Comparison of ENCODE assay signal across 1 cellular context in genomic region chr2:188966728-188967127, GRCh38.
TF ChIP-seq lines count a peak whose summit lies in the region.

No MANE protein-coding gene starts in this region.

TF ChIP-seq in IMR-90, 13 proteins besides CTCF, POLR2A, EP300 and RAD21:
- no peak for TF ChIP-seq RFX5 (IDR thresholded peaks at IDR 0.05; ENCODE audit: low read depth, low read length)
- TF ChIP-seq ELK1 (IDR thresholded peaks at IDR 0.05; ENCODE audit: borderline replicate concordance, low read depth, low read length), result no peak
